ENCODE assay signal across 8 cellular contexts in genomic region chr3:170007031-170007663, GRCh38. TPM values are rescaled to one million over a fixed set of nuclear protein-coding genes. Genes with fewer than 3 reads are reported as not detected.
DNase-seq lines count a peak whose midpoint lies in the region; ATAC-seq and TF ChIP-seq lines count a peak whose summit lies in the region.

No MANE protein-coding gene starts in this region.

- intact Hi-C loops in IMR-90 (cut with micrococcal nuclease): no loop called here

- peaks cover 0 to 4% (median 0%) of the 10 kb centered on the region in 7 donors for H3K9me3 Mint-ChIP-seq in naive B cell

- no peaks in the 10 kb centered on the region for H3K9me1 ChIP-seq in IMR-90 (ENCODE audit: insufficient read depth, low read length)

- H3K18ac ChIP-seq in IMR-90 (ENCODE audit: low read depth, low read length): peak overlapping the region; percentile 81; the same call in 1 of the 2 replicates

- no peaks in the 10 kb centered on the region for H4K20me1 ChIP-seq in IMR-90 (ENCODE audit: insufficient read depth, low read length)

- no peak for TF ChIP-seq POLR2A in IMR-90 (IDR thresholded peaks at IDR 0.05; ENCODE audit: low read depth, low read length)

- DNase-seq in GM12864 (ENCODE audit: low read depth) (peak; percentile 48), IMR-90 (peak; percentile 84), naive B cell (peak; percentile 32), omental fat pad (ENCODE audit: low spot score) (no peak), NCI-H1092 (lab: John Stamatoyannopoulos, UW) (no peak), middle frontal gyrus (ENCODE audit: extremely low spot score, low spot score) (no peak)
- peak; percentile 49 to 52 for DNase-seq in activated T-cell treated with anti-CD3 and anti-CD28 coated beads, Interleukin-2, amount 50 U/mL, for 48 hours

- H4K8ac ChIP-seq in IMR-90 (ENCODE audit: low read depth in 2 of 2, low read length in 2 of 2): peak overlapping the region; percentile 48 to 67

- H2BK15ac ChIP-seq in IMR-90 (ENCODE audit: low read depth, low read length): peak overlapping the region; percentile 77; the same call in 1 of the 3 replicates

- BruUV-seq in IMR-90 (replicated peaks; lab: Mats Ljungman, UMichigan): no TSS peak

- ATAC-seq in GM21528 (IDR thresholded peaks at IDR 0.05; ENCODE audit: low FRiP score, unreplicated experiment): peak; percentile 83
- ATAC-seq in IMR-90 (ENCODE audit: low read depth): peak; percentile 86
- peak; percentile 68 to 69 for ATAC-seq in naive B cell (ENCODE audit: low read depth in 2 of 2)
- no peak for ATAC-seq in omental fat pad (ENCODE audit: low FRiP score)

- no peak overlapping the region for H2BK20ac ChIP-seq in IMR-90 (ENCODE audit: low read depth, low read length)

- no peak overlapping the region for H3K56ac ChIP-seq in IMR-90 (ENCODE audit: extremely low read depth, insufficient read depth, low read length)

- no peaks in the 10 kb centered on the region for H3K27me3 Mint-ChIP-seq in naive B cell

- H4K5ac ChIP-seq in IMR-90 (ENCODE audit: low read depth, low read length): 0 out of 2 replicates have a peak overlapping the region, but pooled peaks have one; percentile 25

- H2AK9ac ChIP-seq in IMR-90 (replicated peaks; ENCODE audit: low read depth, low read length, poor library complexity): no peak overlapping the region

- H2BK5ac ChIP-seq in IMR-90 (ENCODE audit: low read depth, low read length, poor library complexity, severe bottlenecking): peak overlapping the region; percentile 16

- peak overlapping the region in 7 of 8 donors; percentile 23 to 78 (median 56) for H3K4me3 Mint-ChIP-seq in naive B cell

- no peaks in the 10 kb centered on the region for H3K9me3 ChIP-seq in IMR-90 (ENCODE audit: control insufficient read depth, insufficient read depth, low read length)

- peak overlapping the region; percentile 0 to 94 (median 51) for H3K27ac Mint-ChIP-seq in naive B cell

- no peak overlapping the region; the same call in 1 of the 2 replicates for H3K9ac ChIP-seq in IMR-90 (ENCODE audit: low read depth, low read length)

- no peak for TF ChIP-seq RAD21 in IMR-90 (IDR thresholded peaks at IDR 0.05; ENCODE audit: low read length)

- H3K4me3 ChIP-seq in GM12864 (ENCODE audit: low read depth, low read length) (no peak overlapping the region), IMR-90 (ENCODE audit: insufficient read depth, low read depth, low read length) (no peak overlapping the region)

- H3K4me1 ChIP-seq in IMR-90 (ENCODE audit: control insufficient read depth, insufficient read depth, low read length): peaks cover 2% of the 10 kb centered on the region; the same call in 1 of the 2 replicates

- dilution Hi-C loops in IMR-90 (cut with HindIII; ENCODE audit: low sequenced_read_pairs, unreplicated experiment): no loop called here

- no peak overlapping the region for H2AK5ac ChIP-seq in IMR-90 (ENCODE audit: low read depth, low read length)

- H3K4me1 Mint-ChIP-seq in naive B cell: peaks cover 48 to 50% (median 49%) of the 10 kb centered on the region in 3 donors

- H3K23ac ChIP-seq in IMR-90 (ENCODE audit: low read depth, low read length): no peak overlapping the region

- peak overlapping the region; percentile 18 for H2AFZ ChIP-seq in IMR-90 (replicated peaks; ENCODE audit: low read length, poor library complexity)

- in situ Hi-C loops in IMR-90 (cut with MboI; ENCODE audit: low sequenced_read_pairs): no loop called here

- H4K91ac ChIP-seq in IMR-90 (ENCODE audit: insufficient read depth, low read depth, low read length): peak overlapping the region; percentile 6; the same call in 1 of the 2 replicates

- H3K4me2 ChIP-seq in IMR-90 (ENCODE audit: low read depth, low read length): peak overlapping the region; percentile 32; the same call in 1 of the 2 replicates

- whole genome bisulfite sequencing in IMR-90 (ENCODE audit: extremely low coverage in 2 of 2, insufficient read length in 1 of 2), 2 experiments: 42% methylated on average over 4 of the region's 7 CpGs; no CpG with 5 or more reads in 1 of the 2 experiments

- no peaks in the 10 kb centered on the region for H3K36me3 ChIP-seq in IMR-90 (ENCODE audit: control insufficient read depth, insufficient read depth, low read length)

- peak overlapping the region; percentile 23; the same call in 1 of the 2 replicates for H2BK120ac ChIP-seq in IMR-90 (ENCODE audit: low read depth, low read length)

- TF ChIP-seq CTCF in GM12864 (IDR thresholded peaks at IDR 0.05; ENCODE audit: low read depth, low read length, missing control alignments) (no peak), IMR-90 (conservative IDR thresholded peaks at IDR 0.05; ENCODE audit: low read depth, low read length) (no peak), omental fat pad (IDR thresholded peaks at IDR 0.05) (no peak)

- no peaks in the 10 kb centered on the region for H3K27me3 ChIP-seq in IMR-90 (ENCODE audit: control insufficient read depth, insufficient read depth, low read length)

- CTCF ChIA-PET in IMR-90 (lab: Yijun Ruan, JAX): interaction anchor here (0.7 kb wide), 1 partner anchor 99 kb away, joined by 5 read pairs; no protein-coding TSS in a partner anchor

- H3K4ac ChIP-seq in IMR-90 (ENCODE audit: low read depth, low read length): no peak overlapping the region; the same call in 1 of the 2 replicates

- no peaks in the 10 kb centered on the region for H3K79me1 ChIP-seq in IMR-90 (ENCODE audit: low read depth in 1 of 2, low read length in 2 of 2)

- 0 out of 2 replicates have a peak overlapping the region, but pooled peaks have one; percentile 18 for H3K27ac ChIP-seq in IMR-90 (ENCODE audit: insufficient read depth, low read length)

- H3K14ac ChIP-seq in IMR-90 (replicated peaks; ENCODE audit: low read depth, low read length): no peak overlapping the region; the same call in 1 of the 2 replicates

- peaks cover 0 to 7% of the 10 kb centered on the region in 2 donors for H3K36me3 Mint-ChIP-seq in naive B cell

- POLR2A ChIA-PET in IMR-90 (lab: Charles Lee; ENCODE audit: unreplicated experiment): interaction anchor here (0.6 kb wide), 1 partner anchor 66 kb away, joined by 4 read pairs; no protein-coding TSS in a partner anchor

TF ChIP-seq in IMR-90, 13 proteins besides CTCF, POLR2A, EP300 and RAD21:
- TF ChIP-seq FOS (IDR thresholded peaks at IDR 0.05; ENCODE audit: low read depth, low read length) (no peak), CEBPB (IDR thresholded peaks at IDR 0.05; ENCODE audit: low read depth, low read length) (peak; percentile 71), SMC3 (IDR thresholded peaks at IDR 0.05; ENCODE audit: low read depth, low read length) (no peak), MXI1 (IDR thresholded peaks at IDR 0.05; ENCODE audit: borderline replicate concordance, low read depth, low read length) (no peak), USF2 (IDR thresholded peaks at IDR 0.05; ENCODE audit: low read depth, low read length) (no peak)
TF ChIP-seq in IMR-90: peak in this region for 1.

RNA-seq across cellular contexts. Expression of gene GPR160, which starts 30.6 kb away (rescaled TPM):
- total RNA-seq in IMR-90 (2012; rRNA removed): 0.18 and 0.28 TPM in 2 replicates
- 0.09 TPM in 2 replicates for polyA plus RNA-seq in IMR-90 (2012; rRNA removed)
- 0.02 and 0.05 TPM in 2 replicates for polyA plus RNA-seq in IMR-90 (2012; cell fraction: cytosol; rRNA removed)
- 0.03 TPM in 1 of 2 replicates, not detected in the other for polyA plus RNA-seq in IMR-90 (2012; cell fraction: nucleus; rRNA removed; ENCODE audit: low replicate concordance)
- polyA plus RNA-seq in naive B cell (ENCODE audit: low read depth in 6 of 6): 10 to 100 TPM; 49.4 to 92.1 (median 65.5) TPM
- total RNA-seq in omental fat pad: 10 to 100 TPM in 2 of 4 donors, 1 to 10 TPM in 2; 1.4 to 27.7 (median 9.4) TPM

RNA-seq across cellular contexts. Expression of gene SEC62, which starts 40.5 kb away (rescaled TPM):
- total RNA-seq in IMR-90 (2012; rRNA removed) (33.2 and 52.2 TPM in 2 replicates), omental fat pad (10 to 100 TPM; 56.0 to 71.5 (median 67.2) TPM)
- polyA plus RNA-seq in IMR-90 (2012; rRNA removed) (33.3 and 36.6 TPM in 2 replicates), naive B cell (ENCODE audit: low read depth in 6 of 6) (100 to 1,000 TPM; 290 to 440 (median 404) TPM)
- 3.3 and 6.6 TPM in 2 replicates for polyA plus RNA-seq in IMR-90 (2012; cell fraction: cytosol; rRNA removed)
- polyA plus RNA-seq in IMR-90 (2012; cell fraction: nucleus; rRNA removed; ENCODE audit: low replicate concordance): 2.0 and 30.9 TPM in 2 replicates

Comparison
In these comparisons a context has a peak if more than half of its experiments do, and no peak if none do; other contexts are left out.
1. DNase-seq: peak in GM12864 (single experiment), IMR-90 (single experiment), activated T-cell treated with anti-CD3 and anti-CD28 coated beads, Interleukin-2, amount 50 U/mL, for 48 hours (2 of 2) and naive B cell (single experiment); none in omental fat pad (single experiment), NCI-H1092 (single experiment) and middle frontal gyrus (single experiment).